Comparison of ENCODE assay signal across 25 cellular contexts in genomic region chrX:107738272-107738671, GRCh38. TPM values are rescaled to one million over a fixed set of nuclear protein-coding genes. Genes with fewer than 3 reads are reported as not detected.
DNase-seq lines count a peak whose midpoint lies in the region; ATAC-seq and TF ChIP-seq lines count a peak whose summit lies in the region.
"Had no signal": no experiment of that assay in that cellular context is flagged by ENCODE, and none has a peak within 500 bp of the region (broad histone marks: within the 10 kb centered on the region; RNA-seq: fewer than 3 reads in every experiment).

No MANE protein-coding gene starts in this region.

- CTCF ChIA-PET in CD4-positive, alpha-beta memory T cell (lab: Charles Lee; ENCODE audit: partially characterized antibody), result interaction anchor here (0.9 to 3.3 kb wide), 5 partner anchors 18 to 79 kb away, joined by 3 to 19 read pairs (median 4); partner anchors contain the start of gene NCBP2L

- POLR2A ChIA-PET in CD4-positive, alpha-beta memory T cell (lab: Charles Lee; ENCODE audit: partially characterized antibody), result interaction anchor here (1.2 to 7.5 kb wide), 3 partner anchors 23 to 63 kb away, joined by 4 to 210 read pairs (median 142); partner anchors contain the start of gene NCBP2L

- H3K27ac ChIP-seq in body of pancreas (peak overlapping the region; percentile 32 to 72 (median 58)), gastroesophageal sphincter (peak overlapping the region in 3 of 4 donors; percentile 48 to 87 (median 57)), prostate gland (peak overlapping the region; percentile 66 to 90), upper lobe of right lung (peak overlapping the region; percentile 30)
- H3K27ac ChIP-seq in CD4-positive, alpha-beta memory T cell (ENCODE audit: low read depth, low read length), result no peak overlapping the region
- H3K27ac ChIP-seq: KMS-11 had no signal

- no peak overlapping the region for H3K4me3 ChIP-seq in body of pancreas
- no peak overlapping the region for H3K4me3 ChIP-seq in gastroesophageal sphincter
- no peak overlapping the region for H3K4me3 ChIP-seq in prostate gland
- no peak overlapping the region for H3K4me3 ChIP-seq in upper lobe of right lung
- no peak overlapping the region for H3K4me3 ChIP-seq in CD4-positive, alpha-beta memory T cell (ENCODE audit: low read length in 2 of 2)

- no peak overlapping the region for H3K4me3 Mint-ChIP-seq in CD4-positive, alpha-beta memory T cell
- H3K4me3 Mint-ChIP-seq: activated naive CD8-positive, alpha-beta T cell treated with anti-CD3 and anti-CD28 coated beads, Interleukin-2, amount 50 U/mL, for 24 hours; immature natural killer cell had no signal

- TF ChIP-seq POLR2A in body of pancreas (IDR thresholded peaks at IDR 0.05) (no peak), gastroesophageal sphincter (IDR thresholded peaks at IDR 0.05) (no peak), prostate gland (IDR thresholded peaks at IDR 0.05) (no peak)

- TF ChIP-seq EP300 in gastroesophageal sphincter (IDR thresholded peaks at IDR 0.05), result no peak

- DNase-seq in body of pancreas (peak in 2 of 4 donors; percentile 47 to 51), prostate gland (ENCODE audit: low spot score) (no peak), upper lobe of right lung (no peak), ecto neural progenitor cell (ENCODE audit: low spot score) (no peak)
- DNase-seq in CD4-positive, alpha-beta memory T cell, result no peak
- DNase-seq: activated CD4-positive, alpha-beta T cell treated with anti-CD3 and anti-CD28 coated beads for 48 hours; activated naive CD8-positive, alpha-beta T cell treated with anti-CD3 and anti-CD28 coated beads, Interleukin-2, amount 50 U/mL, for 24 hours; AML-193; COR-L47; effector memory CD4-positive, alpha-beta T cell; EL; immature natural killer cell; NCI-H1048; NCI-H2107; NCI-H526; SHP77; stimulated activated CD4-positive, alpha-beta T cell treated with anti-CD3 and anti-CD28 coated beads, Interleukin-4, amount 100 ng/mL, for 24 hours had no signal

- peaks cover 98% of the 10 kb centered on the region for H3K4me1 ChIP-seq in body of pancreas
- H3K4me1 ChIP-seq in gastroesophageal sphincter, result peaks cover 10 to 85% (median 23%) of the 10 kb centered on the region in 3 donors
- H3K4me1 ChIP-seq in prostate gland (replicated peaks), result no peaks in the 10 kb centered on the region
- peaks cover 29% of the 10 kb centered on the region for H3K4me1 ChIP-seq in upper lobe of right lung
- peaks cover 41% of the 10 kb centered on the region for H3K4me1 ChIP-seq in CD4-positive, alpha-beta memory T cell (ENCODE audit: insufficient read depth, low read length)

- 62% methylated on average over 5 of the region's 5 CpGs; no CpG with 5 or more reads in 1 of the 2 donors for WGBS in body of pancreas, 2 donors
- no CpG with 5 or more reads among the region's 5 CpGs for WGBS in gastroesophageal sphincter (ENCODE audit: low coverage in 1 of 2), 2 donors
- WGBS in prostate gland, result 96% methylated on average over 4 of the region's 5 CpGs

- no peaks in the 10 kb centered on the region for H3K27me3 ChIP-seq in body of pancreas
- no peaks in the 10 kb centered on the region for H3K27me3 ChIP-seq in gastroesophageal sphincter
- H3K27me3 ChIP-seq in prostate gland (replicated peaks; ENCODE audit: insufficient read depth), result no peaks in the 10 kb centered on the region
- H3K27me3 ChIP-seq in upper lobe of right lung, result no peaks in the 10 kb centered on the region
- no peaks in the 10 kb centered on the region for H3K27me3 ChIP-seq in CD4-positive, alpha-beta memory T cell (ENCODE audit: insufficient read depth, low read length)

- TF ChIP-seq CTCF in body of pancreas (IDR thresholded peaks at IDR 0.05) (peak in 2 of 7 experiments; percentile 10 to 19), gastroesophageal sphincter (IDR thresholded peaks at IDR 0.05) (no peak), prostate gland (IDR thresholded peaks at IDR 0.05) (no peak), upper lobe of right lung (IDR thresholded peaks at IDR 0.05) (no peak)

- intact Hi-C loops in body of pancreas (cut with DNase I) (no loop called here), prostate gland (cut with DNase I) (no loop called here), upper lobe of right lung (cut with DNase I) (no loop called here)
- intact Hi-C loops in CD4-positive, alpha-beta memory T cell (cut with micrococcal nuclease), result no loop called here

- peaks cover 0 to 9% (median 0%) of the 10 kb centered on the region in 8 donors for H3K9me3 Mint-ChIP-seq in CD4-positive, alpha-beta memory T cell
- H3K9me3 Mint-ChIP-seq: activated naive CD8-positive, alpha-beta T cell treated with anti-CD3 and anti-CD28 coated beads, Interleukin-2, amount 50 U/mL, for 24 hours had no signal

- peaks cover 0 to 7% of the 10 kb centered on the region in 2 donors for H3K36me3 Mint-ChIP-seq in CD4-positive, alpha-beta memory T cell

- H3K27ac Mint-ChIP-seq in CD4-positive, alpha-beta memory T cell, result peak overlapping the region in 2 of 7 donors; percentile 56 to 64
- H3K27ac Mint-ChIP-seq: activated naive CD8-positive, alpha-beta T cell treated with anti-CD3 and anti-CD28 coated beads, Interleukin-2, amount 50 U/mL, for 24 hours; immature natural killer cell had no signal

- no peaks in the 10 kb centered on the region for H3K9me3 ChIP-seq in body of pancreas
- no peaks in the 10 kb centered on the region for H3K9me3 ChIP-seq in gastroesophageal sphincter
- no peaks in the 10 kb centered on the region for H3K9me3 ChIP-seq in prostate gland
- no peaks in the 10 kb centered on the region for H3K9me3 ChIP-seq in upper lobe of right lung
- H3K9me3 ChIP-seq in CD4-positive, alpha-beta memory T cell (ENCODE audit: control insufficient read depth in 1 of 2, low read length in 2 of 2), result no peaks in the 10 kb centered on the region

- peaks cover 21 to 44% (median 31%) of the 10 kb centered on the region in 4 donors for H3K4me1 Mint-ChIP-seq in CD4-positive, alpha-beta memory T cell

- H3K36me3 ChIP-seq in body of pancreas (replicated peaks in 1 of 2; ENCODE audit: insufficient read depth in 1 of 2, low read depth in 2 of 2), result no peaks in the 10 kb centered on the region
- H3K36me3 ChIP-seq in gastroesophageal sphincter, result no peaks in the 10 kb centered on the region
- H3K36me3 ChIP-seq in prostate gland, result no peaks in the 10 kb centered on the region
- H3K36me3 ChIP-seq in upper lobe of right lung, result no peaks in the 10 kb centered on the region
- H3K36me3 ChIP-seq in CD4-positive, alpha-beta memory T cell (ENCODE audit: insufficient read depth, low read length), result no peaks in the 10 kb centered on the region

- H3K27me3 Mint-ChIP-seq in CD4-positive, alpha-beta memory T cell, result peaks cover 0 to 4% of the 10 kb centered on the region in 2 donors
- H3K27me3 Mint-ChIP-seq: activated naive CD8-positive, alpha-beta T cell treated with anti-CD3 and anti-CD28 coated beads, Interleukin-2, amount 50 U/mL, for 24 hours had no signal

- ATAC-seq in body of pancreas (no peak), gastroesophageal sphincter (no peak), upper lobe of right lung (no peak), HG03039 (IDR thresholded peaks at IDR 0.05; ENCODE audit: unreplicated experiment) (no peak)
- ATAC-seq: activated naive CD8-positive, alpha-beta T cell treated with anti-CD3 and anti-CD28 coated beads, Interleukin-2, amount 50 U/mL, for 24 hours had no signal

RNA-seq across cellular contexts. Expression of gene TSC22D3, which starts 37.3 kb away (rescaled TPM):
- total RNA-seq in body of pancreas, result 100 to 1,000 TPM; 144 to 147 TPM
- total RNA-seq in gastroesophageal sphincter, result 100 to 1,000 TPM; 561 to 849 (median 691) TPM
- 1,000 to 10,000 TPM in 1 of 2 donors, 100 to 1,000 TPM in 1; 480 to 1,164 TPM for total RNA-seq in prostate gland
- total RNA-seq in upper lobe of right lung, result 317 TPM
- total RNA-seq in CD4-positive, alpha-beta memory T cell, result 100 to 1,000 TPM; 195 to 202 TPM
- 1,000 to 10,000 TPM in 1 of 2 donors, 100 to 1,000 TPM in 1; 760 to 1,424 TPM for polyA plus RNA-seq in CD4-positive, alpha-beta memory T cell

RNA-seq across cellular contexts. Expression of gene NCBP2L, which starts 39.3 kb away (rescaled TPM):
- total RNA-seq in body of pancreas (not detected), gastroesophageal sphincter (under 1 TPM in 1 of 4 donors, not detected in 3; 0.31 TPM), prostate gland (1 to 10 TPM in 1 of 2 donors, not detected in 1; 1.2 TPM), upper lobe of right lung (not detected)
- total RNA-seq in CD4-positive, alpha-beta memory T cell, result not detected
- polyA plus RNA-seq in CD4-positive, alpha-beta memory T cell, result not detected
- total RNA-seq: fibroblast of lung, HT-29, myocyte, osteoblast, subcutaneous adipose tissue had no signal
- polyA plus RNA-seq: fibroblast of lung, immature natural killer cell had no signal
